ENCODE assay signal across 7 cellular contexts in the genomic region with DNA sequence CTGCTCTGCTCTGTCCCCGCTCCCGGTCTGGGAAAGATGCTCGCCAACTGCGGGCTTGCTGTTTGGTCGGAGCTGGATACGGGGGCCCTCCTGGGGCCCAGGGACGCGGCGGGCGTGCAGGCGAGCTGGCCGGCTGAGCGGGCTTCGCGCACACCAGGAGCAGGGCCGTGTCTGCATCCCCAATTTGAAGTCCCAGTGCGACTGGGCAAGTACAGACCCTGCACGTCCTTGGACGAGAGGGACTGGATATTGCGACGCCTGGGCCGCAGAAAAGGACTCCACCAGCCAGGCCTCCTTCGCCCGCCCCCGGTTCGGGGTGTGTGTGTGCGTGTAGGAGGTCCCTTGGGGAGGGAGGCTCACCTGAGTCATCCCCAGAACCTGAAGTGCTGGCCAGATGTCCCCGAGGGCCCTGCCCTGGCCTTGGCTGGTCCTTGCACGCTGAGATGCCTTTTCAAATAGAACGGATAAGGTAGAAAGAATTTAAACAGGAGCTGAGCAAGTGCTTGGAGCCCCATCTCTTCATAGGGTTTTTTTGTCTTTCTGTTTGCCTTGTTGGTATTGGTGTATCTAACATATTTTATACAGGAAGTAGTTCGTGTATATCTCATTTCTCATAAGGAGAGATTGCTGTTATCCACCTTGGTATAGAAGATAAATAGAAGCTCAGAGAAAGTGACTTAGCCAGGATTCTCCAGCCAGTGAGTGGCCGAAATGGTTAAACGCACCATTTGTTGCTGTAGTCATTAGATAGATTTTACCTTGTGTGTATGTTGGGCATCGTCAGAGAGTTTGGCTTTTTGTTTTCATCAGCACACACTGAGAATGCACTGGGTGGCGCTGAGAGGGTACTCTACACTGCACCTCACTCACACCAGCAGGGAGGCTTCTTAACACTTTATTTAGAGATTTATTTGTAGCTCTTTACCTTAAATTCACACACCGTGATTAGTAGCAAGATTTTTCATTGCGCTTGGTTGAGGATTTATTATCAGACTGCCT. TPM values are rescaled to one million over a fixed set of nuclear protein-coding genes. Genes with fewer than 3 reads are reported as not detected.
DNase-seq lines count a peak whose midpoint lies in the region; ATAC-seq and TF ChIP-seq lines count a peak whose summit lies in the region.

No MANE protein-coding gene starts in this region.

- peak overlapping the region; percentile 57; the same call in 1 of the 2 replicates for H3K14ac ChIP-seq in IMR-90 (replicated peaks; ENCODE audit: low read depth, low read length)

- H3K4me3 ChIP-seq in GM12864 (ENCODE audit: low read depth, low read length): peak overlapping the region; percentile 82
- peak overlapping the region; percentile 91 for H3K4me3 ChIP-seq in IMR-90 (ENCODE audit: insufficient read depth, low read depth, low read length)
- peak overlapping the region; percentile 79 for H3K4me3 ChIP-seq in urinary bladder (ENCODE audit: low read depth, low read length)

- H3K56ac ChIP-seq in IMR-90 (ENCODE audit: extremely low read depth, insufficient read depth, low read length): peak overlapping the region; percentile 61; the same call in 1 of the 2 replicates

- peaks cover 14% of the 10 kb centered on the region for H3K36me3 Mint-ChIP-seq in activated CD4-positive, alpha-beta memory T cell treated with anti-CD3 and anti-CD28 coated beads, Interleukin-2, amount 10 ng/mL, durations not matched to agents 7 days and 5 days (ENCODE audit: low read depth)
- peaks cover 5% of the 10 kb centered on the region for H3K36me3 Mint-ChIP-seq in neural crest cell (ENCODE audit: low read depth)

- H3K27me3 ChIP-seq in IMR-90 (ENCODE audit: control insufficient read depth, insufficient read depth, low read length): no peaks in the 10 kb centered on the region

- dilution Hi-C loops in IMR-90 (cut with HindIII; ENCODE audit: low sequenced_read_pairs, unreplicated experiment): no loop called here

- peak overlapping the region; percentile 98 for H2AFZ ChIP-seq in IMR-90 (replicated peaks; ENCODE audit: low read length, poor library complexity)

- no peaks in the 10 kb centered on the region for H3K27me3 Mint-ChIP-seq in activated CD4-positive, alpha-beta memory T cell treated with anti-CD3 and anti-CD28 coated beads, Interleukin-2, amount 10 ng/mL, durations not matched to agents 7 days and 5 days
- peaks cover 28% of the 10 kb centered on the region for H3K27me3 Mint-ChIP-seq in neural crest cell (ENCODE audit: low read depth)

- peak overlapping the region; percentile 35 for H4K91ac ChIP-seq in IMR-90 (ENCODE audit: insufficient read depth, low read depth, low read length)

- H3K4me1 ChIP-seq in IMR-90 (ENCODE audit: control insufficient read depth, insufficient read depth, low read length) (peaks cover 11% of the 10 kb centered on the region), urinary bladder (ENCODE audit: insufficient read depth) (peaks cover 2% of the 10 kb centered on the region)

- TF ChIP-seq POLR2A in IMR-90 (IDR thresholded peaks at IDR 0.05; ENCODE audit: low read depth, low read length) (no peak; the same call in 1 of the 2 replicates), erythroblast (IDR thresholded peaks at IDR 0.05; ENCODE audit: low read length) (no peak)

- H3K9me3 ChIP-seq in IMR-90 (ENCODE audit: control insufficient read depth, insufficient read depth, low read length): no peaks in the 10 kb centered on the region

- peaks cover 2 to 56% of the 10 kb centered on the region in 2 experiments; a peak in 3 of 4 replicates for H3K79me1 ChIP-seq in IMR-90 (ENCODE audit: low read depth in 1 of 2, low read length in 2 of 2)

- H4K8ac ChIP-seq in IMR-90 (ENCODE audit: low read depth in 2 of 2, low read length in 2 of 2): peak overlapping the region; percentile 98 to 99; a peak in 3 of 4 replicates

- H2AK9ac ChIP-seq in IMR-90 (replicated peaks; ENCODE audit: low read depth, low read length, poor library complexity): peak overlapping the region; percentile 91

- CTCF ChIA-PET in IMR-90 (lab: Yijun Ruan, JAX): no interaction called here
- CTCF ChIA-PET in activated CD4-positive, alpha-beta memory T cell treated with anti-CD3 and anti-CD28 coated beads, Interleukin-2, amount 10 ng/mL, durations not matched to agents 7 days and 5 days (lab: Charles Lee): interaction anchor here (0.8 to 2.0 kb wide), 4 partner anchors 23 to 299 kb away, joined by 3 to 8 read pairs (median 6); a partner anchor contains a TSS

- ATAC-seq in GM21526 (IDR thresholded peaks at IDR 0.05; ENCODE audit: low FRiP score, unreplicated experiment) (peak; percentile 46), IMR-90 (ENCODE audit: low read depth) (peak; percentile 13)

- peak; percentile 25 for DNase-seq in GM12864 (ENCODE audit: low read depth)
- DNase-seq in IMR-90: peak; percentile 72
- DNase-seq in activated CD4-positive, alpha-beta memory T cell treated with anti-CD3 and anti-CD28 coated beads, Interleukin-2, amount 10 ng/mL, durations not matched to agents 7 days and 5 days: peak; percentile 51
- DNase-seq in erythroblast (lab: John Stamatoyannopoulos, UW): peak; percentile 61 to 71
- DNase-seq in neural crest cell (ENCODE audit: low read depth, low spot score): no peak

- POLR2A ChIA-PET in IMR-90 (lab: Charles Lee; ENCODE audit: unreplicated experiment): no interaction called here
- POLR2A ChIA-PET in activated CD4-positive, alpha-beta memory T cell treated with anti-CD3 and anti-CD28 coated beads, Interleukin-2, amount 10 ng/mL, durations not matched to agents 7 days and 5 days (lab: Charles Lee): interaction anchor here (0.8 to 4.2 kb wide), 8 partner anchors 14 to 297 kb away, joined by 3 to 45 read pairs (median 7); a partner anchor contains a TSS

- H4K20me1 ChIP-seq in IMR-90 (ENCODE audit: insufficient read depth, low read length): peaks cover 41% of the 10 kb centered on the region

- H2AK5ac ChIP-seq in IMR-90 (ENCODE audit: low read depth, low read length): peak overlapping the region; percentile 82

- TSS peak; percentile 45 for BruUV-seq in IMR-90 (replicated peaks; lab: Mats Ljungman, UMichigan)

- H3K4ac ChIP-seq in IMR-90 (ENCODE audit: low read depth, low read length): peak overlapping the region; percentile 81

- WGBS in IMR-90 (ENCODE audit: extremely low coverage in 2 of 2, insufficient read length in 1 of 2), 2 experiments: 0% methylated on average over 9 of the region's 37 CpGs; no CpG with 5 or more reads in 1 of the 2 experiments
- WGBS in urinary bladder: 9% methylated on average over 37 of the region's 37 CpGs

- no peaks in the 10 kb centered on the region for H3K36me3 ChIP-seq in IMR-90 (ENCODE audit: control insufficient read depth, insufficient read depth, low read length)
- H3K36me3 ChIP-seq in urinary bladder (ENCODE audit: insufficient read depth): no peaks in the 10 kb centered on the region

- H3K27ac Mint-ChIP-seq in activated CD4-positive, alpha-beta memory T cell treated with anti-CD3 and anti-CD28 coated beads, Interleukin-2, amount 10 ng/mL, durations not matched to agents 7 days and 5 days: peak overlapping the region; percentile 76
- H3K27ac Mint-ChIP-seq in neural crest cell (ENCODE audit: unreplicated experiment): no peak overlapping the region

- peak overlapping the region; percentile 82 for H3K4me2 ChIP-seq in IMR-90 (ENCODE audit: low read depth, low read length)

- H3K9me3 Mint-ChIP-seq in activated CD4-positive, alpha-beta memory T cell treated with anti-CD3 and anti-CD28 coated beads, Interleukin-2, amount 10 ng/mL, durations not matched to agents 7 days and 5 days: peaks cover 4% of the 10 kb centered on the region
- peaks cover 8% of the 10 kb centered on the region for H3K9me3 Mint-ChIP-seq in neural crest cell

- H3K9ac ChIP-seq in IMR-90 (ENCODE audit: low read depth, low read length): peak overlapping the region; percentile 56

- H3K9me1 ChIP-seq in IMR-90 (ENCODE audit: insufficient read depth, low read length): peaks cover 11% of the 10 kb centered on the region

- H2BK15ac ChIP-seq in IMR-90 (ENCODE audit: low read depth, low read length): 0 out of 3 replicates have a peak overlapping the region, but pooled peaks have one; percentile 6

- peaks cover 34% of the 10 kb centered on the region for H3K4me1 Mint-ChIP-seq in activated CD4-positive, alpha-beta memory T cell treated with anti-CD3 and anti-CD28 coated beads, Interleukin-2, amount 10 ng/mL, durations not matched to agents 7 days and 5 days
- H3K4me1 Mint-ChIP-seq in neural crest cell: peaks cover 24% of the 10 kb centered on the region

- TF ChIP-seq CTCF in GM12864 (IDR thresholded peaks at IDR 0.05; ENCODE audit: low read depth, low read length, missing control alignments): peak; percentile 41
- TF ChIP-seq CTCF in IMR-90 (conservative IDR thresholded peaks at IDR 0.05; ENCODE audit: low read depth, low read length): no peak
- TF ChIP-seq CTCF in neural crest cell (conservative IDR thresholded peaks at IDR 0.05): no peak

- H3K4me3 Mint-ChIP-seq in activated CD4-positive, alpha-beta memory T cell treated with anti-CD3 and anti-CD28 coated beads, Interleukin-2, amount 10 ng/mL, durations not matched to agents 7 days and 5 days: peak overlapping the region; percentile 93
- peak overlapping the region; percentile 97 for H3K4me3 Mint-ChIP-seq in neural crest cell

- intact Hi-C loops in IMR-90 (cut with micrococcal nuclease): loop anchor here (2.0 kb wide), 1 partner anchor 96 kb away; a partner anchor contains a TSS

- peak overlapping the region; percentile 16; the same call in 1 of the 2 replicates for H2BK20ac ChIP-seq in IMR-90 (ENCODE audit: low read depth, low read length)

- H2BK5ac ChIP-seq in IMR-90 (ENCODE audit: low read depth, low read length, poor library complexity, severe bottlenecking): peak overlapping the region; percentile 94

- TF ChIP-seq RAD21 in IMR-90 (IDR thresholded peaks at IDR 0.05; ENCODE audit: low read length): no peak

- peak overlapping the region; percentile 91 for H3K27ac ChIP-seq in IMR-90 (ENCODE audit: insufficient read depth, low read length)
- peak overlapping the region; percentile 91 for H3K27ac ChIP-seq in urinary bladder (ENCODE audit: low read depth)

- H3K23ac ChIP-seq in IMR-90 (ENCODE audit: low read depth, low read length): peak overlapping the region; percentile 86

- peak overlapping the region; percentile 49; the same call in 1 of the 2 replicates for H2BK120ac ChIP-seq in IMR-90 (ENCODE audit: low read depth, low read length)

- in situ Hi-C loops in IMR-90 (cut with MboI; ENCODE audit: low sequenced_read_pairs): no loop called here

- peak overlapping the region; percentile 79 for H4K5ac ChIP-seq in IMR-90 (ENCODE audit: low read depth, low read length)

- H3K18ac ChIP-seq in IMR-90 (ENCODE audit: low read depth, low read length): peak overlapping the region; percentile 84

RNA-seq across cellular contexts. Expression of a gene that starts 1.1 kb away (rescaled TPM):
- total RNA-seq in IMR-90 (2012; rRNA removed): 9.4 and 10.2 TPM in 2 replicates
- 24.4 and 27.2 TPM in 2 replicates for polyA plus RNA-seq in IMR-90 (2012; rRNA removed)
- 21.3 and 27.8 TPM in 2 replicates for polyA plus RNA-seq in IMR-90 (2012; cell fraction: cytosol; rRNA removed)
- polyA plus RNA-seq in IMR-90 (2012; cell fraction: nucleus; rRNA removed; ENCODE audit: low replicate concordance): 90.8 and 120 TPM in 2 replicates
- 10 to 100 TPM; 29.6 to 30.8 TPM for total RNA-seq in activated CD4-positive, alpha-beta memory T cell treated with anti-CD3 and anti-CD28 coated beads, Interleukin-2, amount 10 ng/mL, durations not matched to agents 7 days and 5 days
- 33.5 and 35.0 TPM in 2 replicates for total RNA-seq in neural crest cell
- 19.9 TPM for total RNA-seq in urinary bladder
- 40.2 TPM for polyA plus RNA-seq in urinary bladder

RNA-seq across cellular contexts. Expression of a gene that starts 54.9 kb away (rescaled TPM):
- total RNA-seq in IMR-90 (2012; rRNA removed) (3.6 and 3.8 TPM in 2 replicates), neural crest cell (0.59 and 0.77 TPM in 2 replicates), urinary bladder (9.6 TPM)
- polyA plus RNA-seq in IMR-90 (2012; rRNA removed) (4.7 and 5.1 TPM in 2 replicates), urinary bladder (21.0 TPM)
- polyA plus RNA-seq in IMR-90 (2012; cell fraction: cytosol; rRNA removed): 6.1 and 6.7 TPM in 2 replicates
- 2.3 and 2.4 TPM in 2 replicates for polyA plus RNA-seq in IMR-90 (2012; cell fraction: nucleus; rRNA removed; ENCODE audit: low replicate concordance)
- 1 to 10 TPM; 6.9 to 7.2 TPM for total RNA-seq in activated CD4-positive, alpha-beta memory T cell treated with anti-CD3 and anti-CD28 coated beads, Interleukin-2, amount 10 ng/mL, durations not matched to agents 7 days and 5 days
